Comparison of ENCODE assay signal across 8 cellular contexts in genomic region chr12:57896139-57896436, GRCh38. TPM values are rescaled to one million over a fixed set of nuclear protein-coding genes. Genes with fewer than 3 reads are reported as not detected.
DNase-seq lines count a peak whose midpoint lies in the region; ATAC-seq lines count a peak whose summit lies in the region.

No MANE protein-coding gene starts in this region.

- DNase-seq in DMS53 (lab: John Stamatoyannopoulos, UW), result peak; percentile 15
- DNase-seq in DMS53 treated with DMSO at 0.1 percent for 48 hours (lab: John Stamatoyannopoulos, UW; ENCODE audit: unreplicated experiment), result no peak
- no peak for DNase-seq in activated T-helper 1 cell treated with anti-CD3 and anti-CD28 coated beads, Interleukin-12 subunit alpha, Interleukin-12 subunit beta, Interleukin-2, Interleukin-4 antibody, amounts not matched to agents 30 ng/mL and 10 ng/mL and 1 ng/mL, durations not matched to agents 14 hours and 24 hours and 36 hours (ENCODE audit: low spot score)
- no peak for DNase-seq in stimulated activated naive B cell treated with anti-CD40 and anti-IgM and Interleukin-4, amounts not matched to agents 10 μg/mL and 1 μg/mL and 100 μg/mL, for 72 hours
- no peak for DNase-seq in T1000 (lab: John Stamatoyannopoulos, UW)
- no peak for DNase-seq in retina
- no peak for DNase-seq in kidney glomerular epithelial cell (lab: John Stamatoyannopoulos, UW)

- H3K9me3 Mint-ChIP-seq in activated T-helper 1 cell treated with anti-CD3 and anti-CD28 coated beads, Interleukin-12 subunit alpha, Interleukin-12 subunit beta, Interleukin-2, Interleukin-4 antibody, amounts not matched to agents 30 ng/mL and 10 ng/mL and 1 ng/mL, durations not matched to agents 14 hours and 24 hours and 36 hours, result no peaks in the 10 kb centered on the region
- H3K9me3 Mint-ChIP-seq in stimulated activated naive B cell treated with anti-CD40 and anti-IgM and Interleukin-4, amounts not matched to agents 10 μg/mL and 1 μg/mL and 100 μg/mL, for 72 hours, result no peaks in the 10 kb centered on the region

- intact Hi-C loops in activated T-helper 1 cell treated with anti-CD3 and anti-CD28 coated beads, Interleukin-12 subunit alpha, Interleukin-12 subunit beta, Interleukin-2, Interleukin-4 antibody, amounts not matched to agents 30 ng/mL and 10 ng/mL and 1 ng/mL, durations not matched to agents 14 hours and 24 hours and 36 hours (cut with micrococcal nuclease), result no loop called here

- no peak for ATAC-seq in stimulated activated naive B cell treated with anti-CD40 and anti-IgM and Interleukin-4, amounts not matched to agents 10 μg/mL and 1 μg/mL and 100 μg/mL, for 72 hours (replicated peaks)

- H3K27ac Mint-ChIP-seq in activated T-helper 1 cell treated with anti-CD3 and anti-CD28 coated beads, Interleukin-12 subunit alpha, Interleukin-12 subunit beta, Interleukin-2, Interleukin-4 antibody, amounts not matched to agents 30 ng/mL and 10 ng/mL and 1 ng/mL, durations not matched to agents 14 hours and 24 hours and 36 hours, result peak overlapping the region; percentile 15
- no peak overlapping the region for H3K27ac Mint-ChIP-seq in stimulated activated naive B cell treated with anti-CD40 and anti-IgM and Interleukin-4, amounts not matched to agents 10 μg/mL and 1 μg/mL and 100 μg/mL, for 72 hours

- peak overlapping the region; percentile 35 for H3K4me3 ChIP-seq in iPS-11a (ENCODE audit: low read depth, low read length)

- no peaks in the 10 kb centered on the region for H3K36me3 Mint-ChIP-seq in activated T-helper 1 cell treated with anti-CD3 and anti-CD28 coated beads, Interleukin-12 subunit alpha, Interleukin-12 subunit beta, Interleukin-2, Interleukin-4 antibody, amounts not matched to agents 30 ng/mL and 10 ng/mL and 1 ng/mL, durations not matched to agents 14 hours and 24 hours and 36 hours (ENCODE audit: low read depth)
- no peaks in the 10 kb centered on the region for H3K36me3 Mint-ChIP-seq in stimulated activated naive B cell treated with anti-CD40 and anti-IgM and Interleukin-4, amounts not matched to agents 10 μg/mL and 1 μg/mL and 100 μg/mL, for 72 hours

- peak overlapping the region; percentile 62 for H3K4me3 Mint-ChIP-seq in activated T-helper 1 cell treated with anti-CD3 and anti-CD28 coated beads, Interleukin-12 subunit alpha, Interleukin-12 subunit beta, Interleukin-2, Interleukin-4 antibody, amounts not matched to agents 30 ng/mL and 10 ng/mL and 1 ng/mL, durations not matched to agents 14 hours and 24 hours and 36 hours
- H3K4me3 Mint-ChIP-seq in stimulated activated naive B cell treated with anti-CD40 and anti-IgM and Interleukin-4, amounts not matched to agents 10 μg/mL and 1 μg/mL and 100 μg/mL, for 72 hours, result peak overlapping the region; percentile 60 to 61

- peaks cover 2% of the 10 kb centered on the region for H3K27me3 Mint-ChIP-seq in activated T-helper 1 cell treated with anti-CD3 and anti-CD28 coated beads, Interleukin-12 subunit alpha, Interleukin-12 subunit beta, Interleukin-2, Interleukin-4 antibody, amounts not matched to agents 30 ng/mL and 10 ng/mL and 1 ng/mL, durations not matched to agents 14 hours and 24 hours and 36 hours (ENCODE audit: insufficient read depth)
- peaks cover 0 to 6% of the 10 kb centered on the region in 2 donors for H3K27me3 Mint-ChIP-seq in stimulated activated naive B cell treated with anti-CD40 and anti-IgM and Interleukin-4, amounts not matched to agents 10 μg/mL and 1 μg/mL and 100 μg/mL, for 72 hours

- peaks cover 64% of the 10 kb centered on the region for H3K4me1 Mint-ChIP-seq in activated T-helper 1 cell treated with anti-CD3 and anti-CD28 coated beads, Interleukin-12 subunit alpha, Interleukin-12 subunit beta, Interleukin-2, Interleukin-4 antibody, amounts not matched to agents 30 ng/mL and 10 ng/mL and 1 ng/mL, durations not matched to agents 14 hours and 24 hours and 36 hours (ENCODE audit: low read depth)
- peaks cover 52 to 60% of the 10 kb centered on the region in 2 donors for H3K4me1 Mint-ChIP-seq in stimulated activated naive B cell treated with anti-CD40 and anti-IgM and Interleukin-4, amounts not matched to agents 10 μg/mL and 1 μg/mL and 100 μg/mL, for 72 hours

RNA-seq across cellular contexts. Expression of gene ATP23, which starts 45.3 kb away (rescaled TPM):
- total RNA-seq in activated T-helper 1 cell treated with anti-CD3 and anti-CD28 coated beads, Interleukin-12 subunit alpha, Interleukin-12 subunit beta, Interleukin-2, Interleukin-4 antibody, amounts not matched to agents 30 ng/mL and 10 ng/mL and 1 ng/mL, durations not matched to agents 14 hours and 24 hours and 36 hours, result 7.3 and 8.7 TPM in 2 replicates

RNA-seq across cellular contexts. Expression of gene CTDSP2, which starts 49.6 kb away (rescaled TPM):
- 96.5 and 99.6 TPM in 2 replicates for total RNA-seq in activated T-helper 1 cell treated with anti-CD3 and anti-CD28 coated beads, Interleukin-12 subunit alpha, Interleukin-12 subunit beta, Interleukin-2, Interleukin-4 antibody, amounts not matched to agents 30 ng/mL and 10 ng/mL and 1 ng/mL, durations not matched to agents 14 hours and 24 hours and 36 hours
